ENCODE assay signal across 8 cellular contexts in the genomic region with DNA sequence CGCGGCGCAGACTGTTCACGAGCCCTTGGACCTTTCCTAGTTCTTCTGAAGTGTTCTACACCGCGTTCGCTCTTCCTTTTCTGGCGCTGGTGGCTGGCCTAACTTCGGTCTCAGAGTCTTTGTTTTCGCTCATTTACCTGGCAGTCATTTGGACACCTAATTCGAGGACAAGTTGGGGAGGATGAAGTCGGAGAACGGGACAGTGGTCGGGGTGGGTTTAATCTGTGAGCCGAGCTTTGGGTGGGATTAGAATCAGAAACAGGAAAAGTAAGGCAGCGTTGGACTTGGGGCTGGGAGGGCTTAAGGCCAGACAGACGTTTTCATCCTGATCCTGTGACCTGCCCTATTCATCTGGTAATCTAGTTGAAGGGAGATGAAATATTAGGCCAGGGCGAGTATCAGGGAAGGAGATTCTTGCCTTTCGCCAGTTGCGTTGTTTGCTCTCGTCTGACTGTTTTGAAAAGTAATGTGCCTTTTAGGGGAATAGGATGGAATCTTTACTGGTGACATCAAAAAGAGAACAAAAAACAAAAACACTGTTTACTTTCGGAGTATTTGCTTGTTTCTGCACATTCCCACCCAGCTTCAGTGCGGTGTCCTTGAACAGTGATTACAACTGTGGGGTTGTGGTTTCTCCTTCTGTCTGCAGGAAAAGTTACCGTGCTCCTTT. TPM values are rescaled to one million over a fixed set of nuclear protein-coding genes. Genes with fewer than 3 reads are reported as not detected.
DNase-seq lines count a peak whose midpoint lies in the region; ATAC-seq and TF ChIP-seq lines count a peak whose summit lies in the region.

No MANE protein-coding gene starts in this region.

- CTCF ChIA-PET in activated naive CD4-positive, alpha-beta T cell treated with anti-CD3 and anti-CD28 coated beads, Interleukin-2, amount 10 ng/mL, durations not matched to agents 7 days and 5 days (lab: Charles Lee), result interaction anchor here (1.2 kb wide), 1 partner anchor 88 kb away, joined by 3 read pairs; no protein-coding TSS in a partner anchor

- H3K4me1 ChIP-seq in NT2/D1 (ENCODE audit: insufficient read depth, insufficient read length) (no peaks in the 10 kb centered on the region), aorta (ENCODE audit: control insufficient read depth in 1 of 2, insufficient read depth in 2 of 2, low read length in 2 of 2) (peaks cover 0 to 1% of the 10 kb centered on the region in 2 donors)

- no peak for DNase-seq in activated naive CD4-positive, alpha-beta T cell treated with anti-CD3 and anti-CD28 coated beads, Interleukin-2, amount 10 ng/mL, durations not matched to agents 7 days and 5 days
- DNase-seq in activated naive CD4-positive, alpha-beta T cell treated with anti-CD3 and anti-CD28 coated beads, Interleukin-2, amount 50 U/mL, for 16 hours, result no peak
- DNase-seq in NT2/D1 (ENCODE audit: low read depth, low spot score) (no peak), dedifferentiated amniotic fluid mesenchymal stem cell (ENCODE audit: extremely low spot score) (peak; percentile 26), mesothelial cell of epicardium (ENCODE audit: low spot score in 2 of 2, unreplicated experiment in 2 of 2) (no peak), aorta (no peak)

- peak overlapping the region; percentile 97 for H3K27ac Mint-ChIP-seq in activated naive CD4-positive, alpha-beta T cell treated with anti-CD3 and anti-CD28 coated beads, Interleukin-2, amount 10 ng/mL, durations not matched to agents 7 days and 5 days
- peak overlapping the region; percentile 96 for H3K27ac Mint-ChIP-seq in mesothelial cell of epicardium

- intact Hi-C loops in aorta (cut with DNase I), result loop anchor here in 1 of 2 donors (10.0 kb wide), 1 partner anchor 141 kb away; no protein-coding TSS in a partner anchor

- H3K36me3 Mint-ChIP-seq in activated naive CD4-positive, alpha-beta T cell treated with anti-CD3 and anti-CD28 coated beads, Interleukin-2, amount 10 ng/mL, durations not matched to agents 7 days and 5 days, result peaks cover 3% of the 10 kb centered on the region
- H3K36me3 Mint-ChIP-seq in mesothelial cell of epicardium, result no peaks in the 10 kb centered on the region

- no peaks in the 10 kb centered on the region for H3K9me3 Mint-ChIP-seq in activated naive CD4-positive, alpha-beta T cell treated with anti-CD3 and anti-CD28 coated beads, Interleukin-2, amount 10 ng/mL, durations not matched to agents 7 days and 5 days
- H3K9me3 Mint-ChIP-seq in mesothelial cell of epicardium, result no peaks in the 10 kb centered on the region

- H3K9ac ChIP-seq in NT2/D1 (ENCODE audit: insufficient read length, low read depth), result peak overlapping the region; percentile 99

- H3K9me3 ChIP-seq in NT2/D1 (ENCODE audit: insufficient read depth, low read length) (no peaks in the 10 kb centered on the region), aorta (ENCODE audit: control insufficient read depth, low read length) (no peaks in the 10 kb centered on the region)

- 1% methylated on average over 24 of the region's 24 CpGs for WGBS in aorta, 2 donors

- peak overlapping the region; percentile 98 for H3K4me3 ChIP-seq in NT2/D1 (ENCODE audit: insufficient read length, low read depth)
- H3K4me3 ChIP-seq in aorta (ENCODE audit: low read length in 2 of 2), result peak overlapping the region; percentile 73 to 85

- TF ChIP-seq CTCF in mesothelial cell of epicardium (IDR thresholded peaks at IDR 0.05; ENCODE audit: unreplicated experiment), result no peak

- H3K36me3 ChIP-seq in NT2/D1 (ENCODE audit: insufficient read depth, insufficient read length, low read length), result no peaks in the 10 kb centered on the region
- H3K36me3 ChIP-seq in aorta (ENCODE audit: control insufficient read depth in 1 of 2, insufficient read depth in 2 of 2, low read length in 1 of 2), result no peaks in the 10 kb centered on the region

- peak overlapping the region; percentile 36 to 98 for H3K27ac ChIP-seq in aorta (ENCODE audit: low read depth in 1 of 2, low read length in 2 of 2)

- H3K4me3 Mint-ChIP-seq in activated naive CD4-positive, alpha-beta T cell treated with anti-CD3 and anti-CD28 coated beads, Interleukin-2, amount 10 ng/mL, durations not matched to agents 7 days and 5 days, result peak overlapping the region; percentile 91
- peak overlapping the region; percentile 94 for H3K4me3 Mint-ChIP-seq in mesothelial cell of epicardium

- H3K27me3 Mint-ChIP-seq in activated naive CD4-positive, alpha-beta T cell treated with anti-CD3 and anti-CD28 coated beads, Interleukin-2, amount 10 ng/mL, durations not matched to agents 7 days and 5 days, result peaks cover 9% of the 10 kb centered on the region
- no peaks in the 10 kb centered on the region for H3K27me3 Mint-ChIP-seq in mesothelial cell of epicardium (ENCODE audit: low read depth)

- H3K27me3 ChIP-seq in NT2/D1 (ENCODE audit: insufficient read depth, insufficient read length), result no peaks in the 10 kb centered on the region
- H3K27me3 ChIP-seq in aorta (ENCODE audit: control insufficient read depth in 1 of 2, insufficient read depth in 2 of 2, low read length in 1 of 2), result no peaks in the 10 kb centered on the region

- H3K4me1 Mint-ChIP-seq in activated naive CD4-positive, alpha-beta T cell treated with anti-CD3 and anti-CD28 coated beads, Interleukin-2, amount 10 ng/mL, durations not matched to agents 7 days and 5 days, result peaks cover 45% of the 10 kb centered on the region
- peaks cover 41% of the 10 kb centered on the region for H3K4me1 Mint-ChIP-seq in mesothelial cell of epicardium

- no peak for ATAC-seq in aorta (ENCODE audit: low FRiP score)
- ATAC-seq in HG02981 (IDR thresholded peaks at IDR 0.05; ENCODE audit: unreplicated experiment), result no peak
- ATAC-seq in GM19035 (IDR thresholded peaks at IDR 0.05; ENCODE audit: unreplicated experiment), result no peak

RNA-seq across cellular contexts. Expression of gene DIPK2A, which starts 1.9 kb away (rescaled TPM):
- total RNA-seq in mesothelial cell of epicardium (49.2 to 55.1 TPM (median 52.0 TPM) in 3 replicates), aorta (10 to 100 TPM; 30.2 to 36.1 TPM)
- polyA plus RNA-seq in aorta, result 10 to 100 TPM; 12.8 to 13.8 TPM
